In genomic region chr7:108569381-108570145, GRCh38 we compare ENCODE assay signal across 8 cellular contexts. TPM values are rescaled to one million over a fixed set of nuclear protein-coding genes. Genes with fewer than 3 reads are reported as not detected.
DNase-seq lines count a peak whose midpoint lies in the region; ATAC-seq and TF ChIP-seq lines count a peak whose summit lies in the region.

Gene DNAJB9 (plus strand): TSS chr7:108569874. CDS start chr7:108571727, 1,853 bp downstream.
Gene THAP5 (minus strand): TSS chr7:108569706. CDS start chr7:108569569, 137 bp downstream.

- peak within 1 kb of the TSS; percentile 92 for H3K27ac ChIP-seq in KMS-11
- H3K27ac ChIP-seq in Peyer's patch = peak within 1 kb of the TSS; percentile 86 to 95 (median 94)
- peak within 1 kb of the TSS; percentile 95 for H3K27ac ChIP-seq in muscle layer of colon (ENCODE audit: low read depth, low read length)

- peak; percentile 92 for ATAC-seq in GM21737 (IDR thresholded peaks at IDR 0.05; ENCODE audit: unreplicated experiment)
- ATAC-seq in activated T-cell treated with anti-CD3 and anti-CD28 coated beads, Interleukin-2, amount 50 U/mL, for 72 hours (replicated peaks in 1 of 2) = peak; percentile 90 to 91
- peak; percentile 99 for ATAC-seq in esophagus mucosa

- H3K4me3 ChIP-seq in KMS-11 (IDR thresholded peaks at IDR 0.05; ENCODE audit: insufficient read depth, low read depth, low read length) = no peak within 1 kb of the TSS
- H3K4me3 ChIP-seq in Peyer's patch = peak within 1 kb of the TSS; percentile 43 to 87 (median 82)
- H3K4me3 ChIP-seq in muscle layer of colon (ENCODE audit: low read depth in 1 of 2, low read length in 2 of 2) = peak within 1 kb of the TSS; percentile 60 to 97

- H3K36me3 ChIP-seq in KMS-11 (ENCODE audit: insufficient read depth) (peaks cover 17% of the 10 kb centered on the region; the same call in 1 of the 2 replicates), Peyer's patch (peaks cover 0 to 27% (median 0%) of the 10 kb centered on the region in 3 donors), muscle layer of colon (ENCODE audit: insufficient read depth, low read length) (peaks cover 7% of the 10 kb centered on the region)

- peaks cover 0 to 3% of the 10 kb centered on the region in 2 donors for H3K9me3 Mint-ChIP-seq in activated T-cell treated with anti-CD3 and anti-CD28 coated beads, Interleukin-2, amount 50 U/mL, for 72 hours

- H3K4me1 ChIP-seq in KMS-11 (ENCODE audit: low read depth, poor library complexity, severe bottlenecking) = peaks cover 46% of the 10 kb centered on the region
- H3K4me1 ChIP-seq in Peyer's patch = peaks cover 0 to 20% (median 9%) of the 10 kb centered on the region in 4 donors
- peaks cover 20% of the 10 kb centered on the region for H3K4me1 ChIP-seq in muscle layer of colon (ENCODE audit: insufficient read depth, low read length)

- H3K9me3 ChIP-seq in Peyer's patch (no peaks in the 10 kb centered on the region), muscle layer of colon (ENCODE audit: low read length) (no peaks in the 10 kb centered on the region)

- no peaks in the 10 kb centered on the region for H4K20me1 ChIP-seq in KMS-11 (ENCODE audit: insufficient read depth)

- H3K79me2 ChIP-seq in KMS-11 (ENCODE audit: insufficient read depth, low read depth) = peaks cover 79% of the 10 kb centered on the region

- DNase-seq in DMS53 treated with DMSO at 0.1 percent for 48 hours (lab: John Stamatoyannopoulos, UW; ENCODE audit: unreplicated experiment) (peak; percentile 99), Peyer's patch (peak; percentile 99 to 100 (median 99))
- DNase-seq in activated T-cell treated with anti-CD3 and anti-CD28 coated beads, Interleukin-2, amount 50 U/mL, for 72 hours = peak; percentile 98 to 99
- peak; percentile 98 for DNase-seq in stimulated activated CD8-positive, alpha-beta memory T cell treated with anti-CD3 and anti-CD28 coated beads, Interleukin-7, amount 100 ng/mL, for 24 hours (ENCODE audit: low read depth)

- H3K9ac ChIP-seq in KMS-11 (peak within 1 kb of the TSS; percentile 91), muscle layer of colon (ENCODE audit: low read length) (peak within 1 kb of the TSS; percentile 95)

- peak within 1 kb of the TSS; percentile 96 for H3K27ac Mint-ChIP-seq in activated T-cell treated with anti-CD3 and anti-CD28 coated beads, Interleukin-2, amount 50 U/mL, for 72 hours

- peak within 1 kb of the TSS; percentile 73 for H2AFZ ChIP-seq in KMS-11 (ENCODE audit: low read depth)

- no peaks in the 10 kb centered on the region for H3K27me3 ChIP-seq in KMS-11 (ENCODE audit: insufficient read depth, low read depth)
- no peaks in the 10 kb centered on the region for H3K27me3 ChIP-seq in Peyer's patch
- H3K27me3 ChIP-seq in muscle layer of colon (ENCODE audit: control insufficient read depth in 1 of 2, insufficient read depth in 2 of 2, low read length in 2 of 2) = no peaks in the 10 kb centered on the region

- no peaks in the 10 kb centered on the region for H3K27me3 Mint-ChIP-seq in activated T-cell treated with anti-CD3 and anti-CD28 coated beads, Interleukin-2, amount 50 U/mL, for 72 hours (ENCODE audit: low read depth)

- TF ChIP-seq POLR2A in Peyer's patch (IDR thresholded peaks at IDR 0.05) = peak; percentile 91 to 97

- H3K4me2 ChIP-seq in KMS-11 = peak within 1 kb of the TSS; percentile 76

- TF ChIP-seq CTCF in KMS-11 (conservative IDR thresholded peaks at IDR 0.05; ENCODE audit: low read depth, low read length) = no peak
- no peak for TF ChIP-seq CTCF in Peyer's patch (IDR thresholded peaks at IDR 0.05)

- H3K36me3 Mint-ChIP-seq in activated T-cell treated with anti-CD3 and anti-CD28 coated beads, Interleukin-2, amount 50 U/mL, for 72 hours (ENCODE audit: insufficient read depth in 2 of 2) = peaks cover 16 to 45% of the 10 kb centered on the region in 2 donors

- H3K4me3 Mint-ChIP-seq in activated T-cell treated with anti-CD3 and anti-CD28 coated beads, Interleukin-2, amount 50 U/mL, for 72 hours = peak within 1 kb of the TSS; percentile 95 to 100

- peaks cover 57% of the 10 kb centered on the region for H3K4me1 Mint-ChIP-seq in activated T-cell treated with anti-CD3 and anti-CD28 coated beads, Interleukin-2, amount 50 U/mL, for 72 hours (ENCODE audit: low read depth)

RNA-seq across cellular contexts. Expression of gene DNAJB9, which starts in this region (rescaled TPM):
- total RNA-seq in Peyer's patch (10 to 100 TPM in 3 of 4 donors, 1 to 10 TPM in 1; 7.4 to 25.9 (median 15.0) TPM), esophagus mucosa (4.9 TPM)
- 10 to 100 TPM; 23.2 to 42.1 TPM for total RNA-seq in activated T-cell treated with anti-CD3 and anti-CD28 coated beads, Interleukin-2, amount 50 U/mL, for 72 hours

RNA-seq across cellular contexts. Expression of gene THAP5, which starts in this region (rescaled TPM):
- total RNA-seq in Peyer's patch (10 to 100 TPM; 13.0 to 36.3 (median 20.4) TPM), esophagus mucosa (10.4 TPM)
- total RNA-seq in activated T-cell treated with anti-CD3 and anti-CD28 coated beads, Interleukin-2, amount 50 U/mL, for 72 hours = 10 to 100 TPM; 29.2 to 31.1 TPM
